In genomic region chr2:23826079-23826478, GRCh38 we compare ENCODE assay signal across 21 cellular contexts.
DNase-seq lines count a peak whose midpoint lies in the region; ATAC-seq, FAIRE-seq and TF ChIP-seq lines count a peak whose summit lies in the region.
"Had no signal": no experiment of that assay in that cellular context is flagged by ENCODE, and none has a peak within 500 bp of the region (broad histone marks: within the 10 kb centered on the region; RNA-seq: fewer than 3 reads in every experiment).

No MANE protein-coding gene starts in this region.

- ATAC-seq in CD4-positive, alpha-beta T cell (ENCODE audit: poor library complexity) = no peak
- ATAC-seq in psoas muscle (no peak), HG03039 (IDR thresholded peaks at IDR 0.05; ENCODE audit: unreplicated experiment) (no peak)
- ATAC-seq: left ventricle myocardium superior, T-cell had no signal

- H3K4me1 ChIP-seq in KMS-11 (ENCODE audit: low read depth, poor library complexity, severe bottlenecking) (peaks cover 18% of the 10 kb centered on the region), kidney (ENCODE audit: control insufficient read depth in 1 of 2, insufficient read depth in 1 of 2, low read depth in 1 of 2, low read length in 2 of 2) (no peaks in the 10 kb centered on the region), psoas muscle (no peaks in the 10 kb centered on the region)

- peak overlapping the region; percentile 35; the same call in 1 of the 2 replicates for H3K4me2 ChIP-seq in KMS-11

- no peaks in the 10 kb centered on the region for H4K20me1 ChIP-seq in KMS-11 (ENCODE audit: insufficient read depth)

- no peak overlapping the region for H3K27ac ChIP-seq in CD4-positive, alpha-beta T cell (ENCODE audit: low read depth, low read length)
- no peak overlapping the region for H3K27ac ChIP-seq in KMS-11
- H3K27ac ChIP-seq in kidney (ENCODE audit: low read depth in 2 of 2, low read length in 2 of 2) = no peak overlapping the region
- H3K27ac ChIP-seq in psoas muscle = no peak overlapping the region
- H3K27ac ChIP-seq: dorsolateral prefrontal cortex, suprapubic skin had no signal

- H3K27ac Mint-ChIP-seq in CD4-positive, alpha-beta T cell = peak overlapping the region; percentile 43
- H3K27ac Mint-ChIP-seq: activated naive CD4-positive, alpha-beta T cell treated with anti-CD3 and anti-CD28 coated beads, Interleukin-2, amount 50 U/mL, for 72 hours had no signal

- H3K79me2 ChIP-seq in KMS-11 (ENCODE audit: insufficient read depth, low read depth) = no peaks in the 10 kb centered on the region

- no peak for DNase-seq in CD4-positive, alpha-beta T cell
- DNase-seq in OCI-M1 (lab: John Stamatoyannopoulos, UW) (peak; percentile 30), fibroblast of mammary gland (ENCODE audit: low read depth) (peak; percentile 10), kidney (no peak), psoas muscle (no peak)
- DNase-seq: CD8-positive, alpha-beta memory T cell; DMS53; dorsolateral prefrontal cortex; foreskin melanocyte; GF-D8; hippocampal formation; left ventricle myocardium superior; NCI-H146; NCI-H510A; posterior cingulate gyrus; T-cell had no signal

- TF ChIP-seq CTCF in CD4-positive, alpha-beta T cell (IDR thresholded peaks at IDR 0.05) = no peak
- TF ChIP-seq CTCF in KMS-11 (conservative IDR thresholded peaks at IDR 0.05; ENCODE audit: low read depth, low read length) = no peak
- no peak for TF ChIP-seq CTCF in fibroblast of mammary gland (conservative IDR thresholded peaks at IDR 0.05; ENCODE audit: control insufficient read depth, insufficient read depth, low read depth, low read length)
- TF ChIP-seq CTCF in kidney (IDR thresholded peaks at IDR 0.05; ENCODE audit: borderline replicate concordance, extremely low read depth, insufficient read depth) = no peak
- no peak for TF ChIP-seq CTCF in psoas muscle (IDR thresholded peaks at IDR 0.05)

- H3K9me3 Mint-ChIP-seq in CD4-positive, alpha-beta T cell = no peaks in the 10 kb centered on the region
- H3K9me3 Mint-ChIP-seq: activated naive CD4-positive, alpha-beta T cell treated with anti-CD3 and anti-CD28 coated beads, Interleukin-2, amount 50 U/mL, for 72 hours; CD8-positive, alpha-beta memory T cell; central memory CD8-positive, alpha-beta T cell; T-cell had no signal

- intact Hi-C loops in CD4-positive, alpha-beta T cell (cut with DNase I, micrococcal nuclease) = loop anchor here in 1 of 2 experiments (5.0 kb wide), 1 partner anchor 556 kb away; no protein-coding TSS in a partner anchor
- intact Hi-C loops in kidney (cut with DNase I) (no loop called here), psoas muscle (cut with DNase I) (no loop called here)

- H3K36me3 ChIP-seq in KMS-11 (ENCODE audit: insufficient read depth) (no peaks in the 10 kb centered on the region), kidney (ENCODE audit: control insufficient read depth in 1 of 2, insufficient read depth in 2 of 2, low read length in 2 of 2) (peaks cover 0 to 5% of the 10 kb centered on the region in 2 donors), psoas muscle (ENCODE audit: insufficient read depth in 1 of 2, low read depth in 1 of 2) (peaks cover 0 to 44% of the 10 kb centered on the region in 2 donors)

- CTCF ChIA-PET in CD4-positive, alpha-beta T cell (lab: Charles Lee) = interaction anchor here (2.2 kb wide), 1 partner anchor 258 kb away, joined by 10 read pairs; the partner anchor contains the start of gene TP53I3

- H3K4me3 Mint-ChIP-seq in CD4-positive, alpha-beta T cell = no peak overlapping the region
- H3K4me3 Mint-ChIP-seq: CD8-positive, alpha-beta memory T cell; central memory CD8-positive, alpha-beta T cell; T-cell had no signal

- peaks cover 38% of the 10 kb centered on the region for H3K36me3 Mint-ChIP-seq in CD4-positive, alpha-beta T cell (ENCODE audit: low read depth)
- H3K36me3 Mint-ChIP-seq: activated naive CD4-positive, alpha-beta T cell treated with anti-CD3 and anti-CD28 coated beads, Interleukin-2, amount 50 U/mL, for 72 hours had no signal

- H3K4me3 ChIP-seq in KMS-11 (IDR thresholded peaks at IDR 0.05; ENCODE audit: insufficient read depth, low read depth, low read length) (no peak overlapping the region), fibroblast of mammary gland (ENCODE audit: control insufficient read depth, low read depth, low read length) (no peak overlapping the region), kidney (ENCODE audit: low read length in 2 of 2) (no peak overlapping the region), psoas muscle (no peak overlapping the region)
- H3K4me3 ChIP-seq: dorsolateral prefrontal cortex, suprapubic skin had no signal

- no peaks in the 10 kb centered on the region for H3K27me3 Mint-ChIP-seq in CD4-positive, alpha-beta T cell
- H3K27me3 Mint-ChIP-seq: CD8-positive, alpha-beta memory T cell; central memory CD8-positive, alpha-beta T cell; T-cell had no signal

- H3K9me3 ChIP-seq in CD4-positive, alpha-beta T cell (ENCODE audit: control insufficient read depth, low read length) = no peaks in the 10 kb centered on the region
- H3K9me3 ChIP-seq in kidney (ENCODE audit: control insufficient read depth in 1 of 2, low read length in 2 of 2) (no peaks in the 10 kb centered on the region), psoas muscle (no peaks in the 10 kb centered on the region)
- H3K9me3 ChIP-seq: suprapubic skin had no signal

- H3K4me1 Mint-ChIP-seq in CD4-positive, alpha-beta T cell (ENCODE audit: low read depth) = no peaks in the 10 kb centered on the region
- H3K4me1 Mint-ChIP-seq: central memory CD8-positive, alpha-beta T cell; T-cell had no signal

- H2AFZ ChIP-seq in KMS-11 (ENCODE audit: low read depth) = no peak overlapping the region

- no peak for FAIRE-seq in kidney (lab: Jason Lieb, UNC)

- H3K9ac ChIP-seq in KMS-11 (no peak overlapping the region), kidney (ENCODE audit: low read length in 2 of 2) (no peak overlapping the region)

- POLR2A ChIA-PET in CD4-positive, alpha-beta T cell (lab: Charles Lee) = no interaction called here

- H3K27me3 ChIP-seq in CD4-positive, alpha-beta T cell (ENCODE audit: control insufficient read depth, insufficient read depth, low read length) = no peaks in the 10 kb centered on the region
- no peaks in the 10 kb centered on the region for H3K27me3 ChIP-seq in KMS-11 (ENCODE audit: insufficient read depth, low read depth)
- no peaks in the 10 kb centered on the region for H3K27me3 ChIP-seq in psoas muscle (ENCODE audit: insufficient read depth in 3 of 3, low read length in 2 of 3)
- H3K27me3 ChIP-seq: dorsolateral prefrontal cortex, suprapubic skin had no signal

- 71 to 81% (median 72%) methylated on average over 2 of the region's 2 CpGs for WGBS in psoas muscle, 3 donors

Comparison
In these comparisons a context has a peak if more than half of its experiments do, and no peak if none do; other contexts are left out.
1. DNase-seq: peak in OCI-M1 (single experiment) and fibroblast of mammary gland (single experiment); none in CD4-positive, alpha-beta T cell (0 of 10), kidney (single experiment) and psoas muscle (0 of 2).